In the genomic region with DNA sequence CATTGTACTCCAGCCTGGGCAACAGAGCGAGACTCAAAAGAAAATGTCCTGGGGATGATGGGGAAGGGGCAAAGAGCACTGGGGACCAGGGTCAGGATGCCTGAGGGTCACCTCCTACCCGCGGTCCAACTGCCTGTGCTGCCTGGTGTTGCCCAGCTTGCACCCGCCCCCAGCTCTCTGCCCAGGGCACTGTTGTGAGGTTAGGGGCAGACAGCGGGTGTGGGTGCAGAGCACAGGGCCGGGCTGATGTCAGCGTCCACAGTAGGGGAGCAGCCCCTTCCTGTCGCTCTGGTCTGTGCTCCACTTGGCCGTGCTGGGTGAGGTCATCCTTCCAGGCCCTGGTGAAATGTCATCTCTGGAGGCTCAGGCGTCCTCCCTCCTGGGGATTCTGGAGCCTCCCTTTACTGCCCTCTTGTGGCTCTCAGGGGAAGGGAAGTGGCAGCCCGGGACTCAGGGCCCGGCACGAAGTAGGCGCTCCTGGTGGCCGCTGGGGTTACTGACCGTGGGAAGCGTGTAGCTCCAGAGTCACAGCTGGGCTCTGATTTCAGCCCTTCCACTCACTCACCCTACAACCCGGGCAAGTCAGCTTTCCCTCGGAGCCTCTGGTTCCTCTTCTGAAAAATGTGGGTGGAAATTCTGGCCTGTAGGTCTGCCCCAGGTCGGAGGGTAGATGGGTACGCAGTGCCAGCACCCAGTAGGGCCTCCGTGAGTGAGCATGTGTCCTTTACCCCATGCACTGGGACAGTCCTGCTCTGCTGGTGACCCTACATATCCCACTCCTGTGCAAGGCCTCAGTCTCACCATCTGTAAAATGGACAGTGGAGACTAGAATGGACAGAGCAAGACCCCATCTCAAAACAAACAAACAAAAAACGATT, we compare ENCODE assay signal across 8 cellular contexts. TPM values are rescaled to one million over a fixed set of nuclear protein-coding genes. Genes with fewer than 3 reads are reported as not detected.
DNase-seq lines count a peak whose midpoint lies in the region; ATAC-seq and TF ChIP-seq lines count a peak whose summit lies in the region.

No MANE protein-coding gene starts in this region.

- H3K9me2 ChIP-seq in OCI-LY1 (ENCODE audit: low read depth, low read length), result no peaks in the 10 kb centered on the region

- peaks cover 0 to 53% (median 0%) of the 10 kb centered on the region in 11 experiments; a peak in 5 of 22 replicates for H3K36me3 ChIP-seq in BLaER1 treated with 17β-estradiol and CSF1 and Interleukin-3, amounts not matched to agents 10 nM and 100 nM
- H3K36me3 ChIP-seq in OCI-LY1 (ENCODE audit: insufficient read depth, low read length), result no peaks in the 10 kb centered on the region

- H3F3A ChIP-seq in OCI-LY1 (ENCODE audit: insufficient read depth, low read length), result no peaks in the 10 kb centered on the region

- DNase-seq in HPDE6-E6E7 (ENCODE audit: extremely low spot score), result peak; percentile 83
- peak; percentile 70 for DNase-seq in activated T-cell treated with anti-CD3 and anti-CD28 coated beads for 1 hour (ENCODE audit: low read depth)
- peak; percentile 58 for DNase-seq in epithelial cell of prostate (ENCODE audit: low read depth, low spot score)
- DNase-seq in naive B cell, result peak; percentile 56

- H3K4me3 Mint-ChIP-seq in naive B cell, result peak overlapping the region in 3 of 8 donors; percentile 25 to 77 (median 37)
- peak overlapping the region; percentile 19 for H3K4me3 Mint-ChIP-seq in stimulated activated memory B cell treated with anti-CD40 and anti-IgM and Interleukin-4, amounts not matched to agents 10 μg/mL and 1 μg/mL and 100 μg/mL, for 72 hours

- 0 out of 20 replicates have a peak overlapping the region, but pooled peaks of 1 of the 10 experiments have one; percentile 10 for H3K4me3 ChIP-seq in BLaER1 treated with 17β-estradiol and CSF1 and Interleukin-3, amounts not matched to agents 10 nM and 100 nM
- H3K4me3 ChIP-seq in OCI-LY1 (ENCODE audit: low read depth, low read length, poor library complexity, severe bottlenecking), result no peak overlapping the region

- peaks cover 7 to 31% (median 8%) of the 10 kb centered on the region in 3 donors for H3K27me3 Mint-ChIP-seq in naive B cell
- peaks cover 46% of the 10 kb centered on the region for H3K27me3 Mint-ChIP-seq in stimulated activated memory B cell treated with anti-CD40 and anti-IgM and Interleukin-4, amounts not matched to agents 10 μg/mL and 1 μg/mL and 100 μg/mL, for 72 hours

- H3K9ac ChIP-seq in BLaER1 treated with 17β-estradiol and CSF1 and Interleukin-3, amounts not matched to agents 10 nM and 100 nM, result peak overlapping the region; percentile 31 to 78 (median 62); a peak in 16 of 22 replicates
- H3K9ac ChIP-seq in OCI-LY1 (ENCODE audit: low read length), result no peak overlapping the region

- peak overlapping the region; percentile 10 to 85 (median 76); a peak in 21 of 22 replicates for H3K27ac ChIP-seq in BLaER1 treated with 17β-estradiol and CSF1 and Interleukin-3, amounts not matched to agents 10 nM and 100 nM
- H3K27ac ChIP-seq in OCI-LY1 (ENCODE audit: low read depth, low read length, poor library complexity, severe bottlenecking), result no peak overlapping the region
- H3K27ac ChIP-seq in epithelial cell of prostate, result peak overlapping the region; percentile 74

- H3K27me3 ChIP-seq in BLaER1 treated with 17β-estradiol and CSF1 and Interleukin-3, amounts not matched to agents 10 nM and 100 nM, result no peaks in the 10 kb centered on the region
- no peaks in the 10 kb centered on the region; the same call in 1 of the 2 replicates for H3K27me3 ChIP-seq in OCI-LY1 (ENCODE audit: insufficient read depth, low read length)

- H2AFZ ChIP-seq in OCI-LY1 (ENCODE audit: low read length), result no peak overlapping the region

- peaks cover 67 to 84% (median 73%) of the 10 kb centered on the region in 10 experiments for H3K4me1 ChIP-seq in BLaER1 treated with 17β-estradiol and CSF1 and Interleukin-3, amounts not matched to agents 10 nM and 100 nM
- H3K4me1 ChIP-seq in OCI-LY1 (ENCODE audit: insufficient read depth, low read length, severe bottlenecking), result no peaks in the 10 kb centered on the region

- H3K9me3 Mint-ChIP-seq in naive B cell, result peaks cover 0 to 2% (median 0%) of the 10 kb centered on the region in 7 donors
- H3K9me3 Mint-ChIP-seq in stimulated activated memory B cell treated with anti-CD40 and anti-IgM and Interleukin-4, amounts not matched to agents 10 μg/mL and 1 μg/mL and 100 μg/mL, for 72 hours, result no peaks in the 10 kb centered on the region

- peak overlapping the region in 2 of 6 donors; percentile 34 to 71 for H3K27ac Mint-ChIP-seq in naive B cell
- peak overlapping the region; percentile 86 for H3K27ac Mint-ChIP-seq in stimulated activated memory B cell treated with anti-CD40 and anti-IgM and Interleukin-4, amounts not matched to agents 10 μg/mL and 1 μg/mL and 100 μg/mL, for 72 hours

- peak; percentile 81 for TF ChIP-seq CTCF in OCI-LY1 (IDR thresholded peaks at IDR 0.05; ENCODE audit: low read length)

- H3K4me1 Mint-ChIP-seq in naive B cell, result peaks cover 14 to 27% (median 19%) of the 10 kb centered on the region in 3 donors
- peaks cover 59% of the 10 kb centered on the region for H3K4me1 Mint-ChIP-seq in stimulated activated memory B cell treated with anti-CD40 and anti-IgM and Interleukin-4, amounts not matched to agents 10 μg/mL and 1 μg/mL and 100 μg/mL, for 72 hours

- no peaks in the 10 kb centered on the region for H3K36me3 Mint-ChIP-seq in naive B cell
- H3K36me3 Mint-ChIP-seq in stimulated activated memory B cell treated with anti-CD40 and anti-IgM and Interleukin-4, amounts not matched to agents 10 μg/mL and 1 μg/mL and 100 μg/mL, for 72 hours, result no peaks in the 10 kb centered on the region

- peak; percentile 66 for ATAC-seq in GM19324 (IDR thresholded peaks at IDR 0.05; ENCODE audit: low FRiP score, unreplicated experiment)
- peak; percentile 84 to 88 for ATAC-seq in naive B cell (ENCODE audit: low read depth in 2 of 2)
- ATAC-seq in stimulated activated memory B cell treated with anti-CD40 and anti-IgM and Interleukin-4, amounts not matched to agents 10 μg/mL and 1 μg/mL and 100 μg/mL, for 72 hours, result peak; percentile 80

- peak overlapping the region; percentile 79 to 97 (median 91) for H3K4me2 ChIP-seq in BLaER1 treated with 17β-estradiol and CSF1 and Interleukin-3, amounts not matched to agents 10 nM and 100 nM
- H3K4me2 ChIP-seq in OCI-LY1 (ENCODE audit: low read length), result no peak overlapping the region

- H4K20me1 ChIP-seq in BLaER1 treated with 17β-estradiol and CSF1 and Interleukin-3, amounts not matched to agents 10 nM and 100 nM, result peaks cover 0 to 99% (median 0%) of the 10 kb centered on the region in 11 experiments; a peak in 7 of 22 replicates
- no peaks in the 10 kb centered on the region for H4K20me1 ChIP-seq in OCI-LY1 (ENCODE audit: insufficient read depth, low read length)

- no peaks in the 10 kb centered on the region for H3K9me3 ChIP-seq in BLaER1 treated with 17β-estradiol and CSF1 and Interleukin-3, amounts not matched to agents 10 nM and 100 nM (replicated peaks in 1 of 11)
- no peaks in the 10 kb centered on the region for H3K9me3 ChIP-seq in OCI-LY1 (ENCODE audit: low read length)

- H3K79me2 ChIP-seq in OCI-LY1 (ENCODE audit: insufficient read depth, low read length), result no peaks in the 10 kb centered on the region

RNA-seq across cellular contexts. Expression of a gene that starts 17.3 kb away (rescaled TPM):
- polyA plus RNA-seq in naive B cell (ENCODE audit: low read depth in 6 of 6), result 10 to 100 TPM in 1 of 6 donors, 1 to 10 TPM in 5; 5.4 to 10.9 (median 7.6) TPM
